1 cellular context compared by ENCODE assay signal in genomic region chr5:131796793-131797693, GRCh38.
A peak's percentile ranks its signal among the peaks of the same experiment; 100 is the strongest.
TF ChIP-seq lines count a peak whose summit lies in the region.

FNIP1 (minus strand) TSS chr5:131797017; CDS start chr5:131796921, 96 bp downstream.

TF ChIP-seq in HepG2, 621 proteins besides CTCF, POLR2A, EP300 and RAD21 (continued from another document and continues in another):
- 0 out of 2 replicates have a peak, but pooled peaks have one; percentile 29 for TF ChIP-seq KIAA2018 (CRISPR knock-in tag; IDR thresholded peaks at IDR 0.05; ENCODE audit: borderline replicate concordance)
- TF ChIP-seq FOXP4 (CRISPR knock-in tag; IDR thresholded peaks at IDR 0.05) = no peak
- no peak for TF ChIP-seq ZSCAN12 (CRISPR knock-in tag; IDR thresholded peaks at IDR 0.05)
- no peak for TF ChIP-seq BCLAF1 (IDR thresholded peaks at IDR 0.05)
- TF ChIP-seq RFXANK (CRISPR knock-in tag; IDR thresholded peaks at IDR 0.05) = peak; percentile 45; the same call in 1 of the 2 replicates
- TF ChIP-seq SOX13 (IDR thresholded peaks at IDR 0.05) = peak; percentile 34; the same call in 1 of the 2 replicates
- TF ChIP-seq SOX13 (CRISPR knock-in tag; conservative IDR thresholded peaks at IDR 0.05 in 1 of 2, IDR thresholded peaks at IDR 0.05 in 1 of 2) = no peak; a peak in 2 of 4 replicates
- TF ChIP-seq FOXK1 (CRISPR knock-in tag; IDR thresholded peaks at IDR 0.05; ENCODE audit: borderline replicate concordance, low read depth) = 0 out of 2 replicates have a peak, but pooled peaks have one; percentile 57
- TF ChIP-seq ZNF552 (CRISPR knock-in tag; IDR thresholded peaks at IDR 0.05; ENCODE audit: borderline replicate concordance) = peak; percentile 24; the same call in 1 of the 2 replicates
- TF ChIP-seq TFE3 (CRISPR knock-in tag; IDR thresholded peaks at IDR 0.05) = peak; percentile 99
- no peak for TF ChIP-seq TCF7L2 (IDR thresholded peaks at IDR 0.05; ENCODE audit: low read depth, low read length)
- peak; percentile 57 for TF ChIP-seq TARDBP (CRISPR knock-in tag; IDR thresholded peaks at IDR 0.05)
- TF ChIP-seq ZNF790 (CRISPR knock-in tag; IDR thresholded peaks at IDR 0.05; ENCODE audit: borderline replicate concordance) = no peak; the same call in 1 of the 2 replicates
- TF ChIP-seq JUN (CRISPR knock-in tag; IDR thresholded peaks at IDR 0.05) = peak; percentile 80
- TF ChIP-seq ZNF800 (CRISPR knock-in tag; IDR thresholded peaks at IDR 0.05) = peak; percentile 74
- no peak; the same call in 1 of the 2 replicates for TF ChIP-seq GLMP (CRISPR knock-in tag; IDR thresholded peaks at IDR 0.05; ENCODE audit: borderline replicate concordance)
- no peak for TF ChIP-seq XRCC5 (optimal IDR thresholded peaks at IDR 0.05; ENCODE audit: low read length)
- TF ChIP-seq ZNF850 (CRISPR knock-in tag; conservative IDR thresholded peaks at IDR 0.05) = no peak
- peak; percentile 75 for TF ChIP-seq SKIL (CRISPR knock-in tag; IDR thresholded peaks at IDR 0.05; ENCODE audit: borderline replicate concordance)
- TF ChIP-seq ZNF513 (CRISPR knock-in tag; conservative IDR thresholded peaks at IDR 0.05) = no peak
- no peak for TF ChIP-seq ZNF10 (CRISPR knock-in tag; IDR thresholded peaks at IDR 0.05; ENCODE audit: borderline replicate concordance, low read depth)
- TF ChIP-seq ZNF7 (CRISPR knock-in tag; IDR thresholded peaks at IDR 0.05) = no peak
- no peak; the same call in 1 of the 2 replicates for TF ChIP-seq SSRP1 (CRISPR knock-in tag; IDR thresholded peaks at IDR 0.05)
- peak; percentile 27 for TF ChIP-seq SKI (IDR thresholded peaks at IDR 0.05; ENCODE audit: partially characterized antibody)
- TF ChIP-seq TFDP2 (CRISPR knock-in tag; IDR thresholded peaks at IDR 0.05) = peak; percentile 74
- no peak for TF ChIP-seq GRHL1 (CRISPR knock-in tag; conservative IDR thresholded peaks at IDR 0.05)
